In the genomic region with DNA sequence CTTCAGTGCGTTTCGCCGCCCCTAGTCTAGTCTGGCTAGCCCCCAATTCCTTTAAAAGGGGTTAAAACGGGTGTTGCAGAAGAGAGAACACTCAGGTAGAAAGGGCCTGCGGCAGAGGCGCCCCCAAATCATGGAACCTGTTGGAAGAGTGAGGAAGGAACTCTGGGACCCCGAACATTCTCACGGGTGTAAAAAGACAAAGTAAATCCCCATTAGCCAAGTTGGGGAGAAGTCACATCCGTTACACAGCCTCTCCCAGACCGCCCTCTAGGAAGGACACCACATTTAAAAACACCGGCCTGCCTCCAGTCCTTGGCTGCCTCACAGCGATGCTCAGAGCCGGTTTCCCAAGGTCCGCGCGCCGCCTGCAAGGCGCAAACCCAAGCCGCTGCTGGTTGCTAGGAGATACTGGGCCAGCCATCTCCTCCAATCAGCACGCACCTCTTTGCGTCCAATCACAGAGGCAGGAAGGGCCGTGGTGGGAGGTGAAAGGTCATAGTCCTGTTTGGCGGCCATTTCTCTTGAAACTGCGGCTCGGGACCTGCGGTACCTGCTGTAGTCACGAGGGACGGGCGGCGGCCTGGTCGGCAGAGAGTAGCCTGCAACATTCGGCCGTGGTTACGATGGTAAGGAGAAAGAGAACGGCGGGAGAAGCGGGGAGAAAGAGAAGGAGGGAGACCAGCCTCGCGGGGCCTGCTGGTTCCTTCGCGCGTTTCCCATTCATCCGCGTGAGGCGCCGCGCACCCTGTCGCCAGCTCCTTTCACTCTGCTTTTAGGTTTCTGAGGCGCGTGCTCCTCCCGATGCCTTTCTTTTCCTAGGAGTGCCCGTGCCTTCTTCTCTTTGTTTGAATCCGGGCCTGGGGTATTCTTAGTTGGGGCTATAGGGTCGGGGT, we compare ENCODE assay signal across 8 cellular contexts. TPM values are rescaled to one million over a fixed set of nuclear protein-coding genes. Genes with fewer than 3 reads are reported as not detected.
DNase-seq lines count a peak whose midpoint lies in the region; ATAC-seq, FAIRE-seq and TF ChIP-seq lines count a peak whose summit lies in the region.

A gene (plus strand): TSS at position 502 of the 893 bp plus-strand sequence. CDS start 122 bp downstream, at position 624.

- peak in 2 of 4 experiments; percentile 18 to 34 for TF ChIP-seq CTCF in prostate gland (IDR thresholded peaks at IDR 0.05)

- under 1% methylated on average over 54 of the region's 54 CpGs for WGBS in prostate gland

- FAIRE-seq in urothelium cell line (lab: Jason Lieb, UNC): no peak

- no peak within 1 kb of the TSS for H3K4me3 Mint-ChIP-seq in T-helper 17 cell

- H3K4me3 ChIP-seq in prostate gland: peak within 1 kb of the TSS; percentile 65 to 73

- intact Hi-C loops in left ventricle myocardium superior (cut with micrococcal nuclease) (no loop called here), prostate gland (cut with DNase I) (no loop called here)

- H3K36me3 ChIP-seq in prostate gland: peaks cover 0 to 4% of the 10 kb centered on the region in 2 donors

- H3K27ac ChIP-seq in angular gyrus (ENCODE audit: low read depth, low read length) (peak within 1 kb of the TSS; percentile 65), prostate gland (peak within 1 kb of the TSS; percentile 68 to 79)

- peaks cover 4% of the 10 kb centered on the region for H3K36me3 Mint-ChIP-seq in T-helper 17 cell (ENCODE audit: low read depth)

- H3K27me3 ChIP-seq in prostate gland (replicated peaks; ENCODE audit: insufficient read depth): no peaks in the 10 kb centered on the region

- ATAC-seq in GM18499 (IDR thresholded peaks at IDR 0.05; ENCODE audit: insufficient read depth, unreplicated experiment): peak; percentile 92
- peak; percentile 98 for ATAC-seq in HG02938 (IDR thresholded peaks at IDR 0.05; ENCODE audit: unreplicated experiment)
- ATAC-seq in T-helper 17 cell: peak; percentile 96
- ATAC-seq in left ventricle myocardium superior: peak; percentile 100

- H3K27ac Mint-ChIP-seq in T-helper 17 cell: no peak within 1 kb of the TSS

- DNase-seq in NCI-H1694 treated with DMSO at 0.1 percent for 48 hours (lab: John Stamatoyannopoulos, UW) (peak; percentile 86), T-helper 17 cell (peak; percentile 76 to 91 (median 86)), left ventricle myocardium superior (peak; percentile 93), prostate gland (ENCODE audit: low spot score) (peak; percentile 97), urothelium cell line (ENCODE audit: low spot score) (peak; percentile 97)

- peaks cover 22% of the 10 kb centered on the region for H3K4me1 Mint-ChIP-seq in T-helper 17 cell

- no peaks in the 10 kb centered on the region for H3K9me3 ChIP-seq in T-helper 17 cell (ENCODE audit: control insufficient read depth, low read length, poor library complexity, severe bottlenecking)
- H3K9me3 ChIP-seq in prostate gland: no peaks in the 10 kb centered on the region

- H3K27me3 Mint-ChIP-seq in T-helper 17 cell: peaks cover 6% of the 10 kb centered on the region

- H3K4me1 ChIP-seq in prostate gland (replicated peaks): peaks cover 4% of the 10 kb centered on the region

- TF ChIP-seq POLR2A in prostate gland (IDR thresholded peaks at IDR 0.05): peak; percentile 37

RNA-seq across cellular contexts. Expression of the gene that starts here (rescaled TPM):
- total RNA-seq in T-helper 17 cell: 10 to 100 TPM; 30.2 to 43.0 TPM
- total RNA-seq in left ventricle myocardium superior: 11.4 TPM
- 1 to 10 TPM; 7.4 to 8.3 TPM for total RNA-seq in prostate gland

Comparison
In these comparisons a context has a peak if more than half of its experiments do, and no peak if none do; other contexts are left out.
1. Peak in every context shown above with its lines: DNase-seq, ATAC-seq, H3K4me3 ChIP-seq and H3K27ac ChIP-seq.